In the genomic region with DNA sequence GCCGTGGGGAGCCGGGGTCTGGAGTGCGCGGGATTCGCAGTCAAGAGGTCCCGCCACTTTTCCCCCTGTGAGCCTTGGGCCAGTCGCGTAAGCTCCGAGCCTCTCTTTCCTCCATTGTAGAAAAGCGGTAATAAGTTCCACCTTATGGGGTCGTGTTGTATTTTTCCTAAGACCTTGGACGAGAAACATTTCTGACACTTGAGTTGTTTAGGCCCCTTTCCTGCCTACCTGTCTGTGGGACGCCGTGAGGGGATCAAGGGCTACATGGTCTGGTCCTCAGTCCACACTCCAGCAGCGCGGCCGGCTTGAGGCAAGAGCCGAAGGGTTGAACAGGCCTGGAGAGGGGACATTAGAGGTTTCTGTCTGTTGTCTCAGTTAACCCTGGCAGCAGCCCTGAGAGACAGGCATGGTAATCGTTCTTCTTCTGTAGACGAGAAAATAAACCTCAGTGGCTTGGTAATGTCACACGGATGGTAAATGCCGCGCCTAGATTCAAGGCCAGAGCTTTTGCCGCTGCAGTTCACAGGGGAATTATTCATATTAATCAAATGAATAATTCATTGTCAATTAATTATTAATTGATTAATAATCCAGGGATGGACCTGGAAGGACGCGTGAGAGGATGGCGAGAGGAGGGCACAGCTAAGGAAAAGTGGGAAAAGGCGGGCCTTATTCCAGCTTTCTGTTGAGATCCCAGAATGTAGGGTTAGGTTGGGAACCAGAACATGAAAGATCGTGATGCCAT, we compare ENCODE assay signal across 7 cellular contexts. TPM values are rescaled to one million over a fixed set of nuclear protein-coding genes. Genes with fewer than 3 reads are reported as not detected.
A peak's percentile ranks its signal among the peaks of the same experiment; 100 is the strongest.
DNase-seq lines count a peak whose midpoint lies in the region; ATAC-seq, FAIRE-seq and TF ChIP-seq lines count a peak whose summit lies in the region.

No MANE protein-coding gene starts in this region.

- intact Hi-C loops in activated CD8-positive, alpha-beta T cell treated with anti-CD3 and anti-CD28 coated beads for 36 hours (cut with micrococcal nuclease) = no loop called here

- peaks cover 66% of the 10 kb centered on the region for H3K36me3 Mint-ChIP-seq in activated CD8-positive, alpha-beta T cell treated with anti-CD3 and anti-CD28 coated beads for 36 hours (ENCODE audit: low read depth)
- peaks cover 71% of the 10 kb centered on the region for H3K36me3 Mint-ChIP-seq in stimulated activated naive CD8-positive, alpha-beta T cell treated with anti-CD3 and anti-CD28 coated beads, Interleukin-15, Interleukin-2, amounts not matched to agents 100 ng/mL and 50 ng/mL, for 24 hours (ENCODE audit: low read depth)

- TF ChIP-seq CTCF in activated CD8-positive, alpha-beta T cell treated with anti-CD3 and anti-CD28 coated beads for 36 hours (IDR thresholded peaks at IDR 0.05) = no peak

- peak overlapping the region; percentile 81 for H3K4me3 ChIP-seq in iPS-11a (ENCODE audit: low read depth, low read length)

- ATAC-seq in HG02981 (IDR thresholded peaks at IDR 0.05; ENCODE audit: unreplicated experiment) = peak; percentile 19
- peak; percentile 26 for ATAC-seq in activated CD8-positive, alpha-beta T cell treated with anti-CD3 and anti-CD28 coated beads for 36 hours
- ATAC-seq in GM21526 (IDR thresholded peaks at IDR 0.05; ENCODE audit: low FRiP score, unreplicated experiment) = no peak

- no peaks in the 10 kb centered on the region for H3K27me3 Mint-ChIP-seq in activated CD8-positive, alpha-beta T cell treated with anti-CD3 and anti-CD28 coated beads for 36 hours
- no peaks in the 10 kb centered on the region for H3K27me3 Mint-ChIP-seq in stimulated activated naive CD8-positive, alpha-beta T cell treated with anti-CD3 and anti-CD28 coated beads, Interleukin-15, Interleukin-2, amounts not matched to agents 100 ng/mL and 50 ng/mL, for 24 hours

- H3K27ac Mint-ChIP-seq in activated CD8-positive, alpha-beta T cell treated with anti-CD3 and anti-CD28 coated beads for 36 hours = peak overlapping the region; percentile 100
- peak overlapping the region; percentile 100 for H3K27ac Mint-ChIP-seq in stimulated activated naive CD8-positive, alpha-beta T cell treated with anti-CD3 and anti-CD28 coated beads, Interleukin-15, Interleukin-2, amounts not matched to agents 100 ng/mL and 50 ng/mL, for 24 hours

- TF ChIP-seq POLR2A in GM12891 (IDR thresholded peaks at IDR 0.05; ENCODE audit: low read depth, low read length) = 0 out of 2 replicates have a peak, but pooled peaks have one; percentile 15

- H3K4me1 Mint-ChIP-seq in activated CD8-positive, alpha-beta T cell treated with anti-CD3 and anti-CD28 coated beads for 36 hours (ENCODE audit: low read depth) = peaks cover 57% of the 10 kb centered on the region
- peaks cover 50% of the 10 kb centered on the region for H3K4me1 Mint-ChIP-seq in stimulated activated naive CD8-positive, alpha-beta T cell treated with anti-CD3 and anti-CD28 coated beads, Interleukin-15, Interleukin-2, amounts not matched to agents 100 ng/mL and 50 ng/mL, for 24 hours (ENCODE audit: low read depth)

- H3K9me3 Mint-ChIP-seq in activated CD8-positive, alpha-beta T cell treated with anti-CD3 and anti-CD28 coated beads for 36 hours = no peaks in the 10 kb centered on the region
- H3K9me3 Mint-ChIP-seq in stimulated activated naive CD8-positive, alpha-beta T cell treated with anti-CD3 and anti-CD28 coated beads, Interleukin-15, Interleukin-2, amounts not matched to agents 100 ng/mL and 50 ng/mL, for 24 hours = no peaks in the 10 kb centered on the region

- no peak for DNase-seq in GM12891 (ENCODE audit: insufficient read length, low spot score)
- DNase-seq in activated CD8-positive, alpha-beta T cell treated with anti-CD3 and anti-CD28 coated beads for 36 hours = no peak
- DNase-seq in GOT3 (lab: John Stamatoyannopoulos, UW) = no peak

- H3K4me3 Mint-ChIP-seq in activated CD8-positive, alpha-beta T cell treated with anti-CD3 and anti-CD28 coated beads for 36 hours = peak overlapping the region; percentile 89
- peak overlapping the region; percentile 92 for H3K4me3 Mint-ChIP-seq in stimulated activated naive CD8-positive, alpha-beta T cell treated with anti-CD3 and anti-CD28 coated beads, Interleukin-15, Interleukin-2, amounts not matched to agents 100 ng/mL and 50 ng/mL, for 24 hours

- CTCF ChIA-PET in activated CD8-positive, alpha-beta T cell treated with anti-CD3 and anti-CD28 coated beads for 36 hours (lab: Charles Lee) = interaction anchor here (0.6 to 2.1 kb wide), 11 partner anchors 14 to 314 kb away, joined by 3 to 9 read pairs (median 4); partner anchors contain the start of gene FADS1

- FAIRE-seq in GM12891 (lab: Jason Lieb, UNC) = no peak

- POLR2A ChIA-PET in activated CD8-positive, alpha-beta T cell treated with anti-CD3 and anti-CD28 coated beads for 36 hours (lab: Charles Lee) = interaction anchor here (0.8 to 5.1 kb wide), 16 partner anchors 8 to 172 kb away, joined by 3 to 32 read pairs (median 5); partner anchors contain the start of genes FADS1 and FADS2

TF ChIP-seq in GM12891, 5 proteins besides CTCF, POLR2A, EP300 and RAD21:
- TF ChIP-seq POU2F2 (IDR thresholded peaks at IDR 0.05; ENCODE audit: low read depth, low read length) = no peak
- no peak for TF ChIP-seq POLR2AphosphoS5 (IDR thresholded peaks at IDR 0.05; ENCODE audit: low read depth, low read length)
- TF ChIP-seq SPI1 (IDR thresholded peaks at IDR 0.05; ENCODE audit: low read depth, low read length) = no peak
- TF ChIP-seq TAF1 (IDR thresholded peaks at IDR 0.05; ENCODE audit: low read depth, low read length) = no peak
- no peak for TF ChIP-seq PAX5 (IDR thresholded peaks at IDR 0.05; ENCODE audit: insufficient read depth, low read length, severe bottlenecking)

RNA-seq across cellular contexts. Expression of gene FEN1, which starts 0.5 kb away (rescaled TPM):
- 73.7 TPM for polyA plus RNA-seq in GM12891 (2012; ENCODE audit: low read depth, missing spikeins)
- 100 to 1,000 TPM; 109 to 114 TPM for total RNA-seq in activated CD8-positive, alpha-beta T cell treated with anti-CD3 and anti-CD28 coated beads for 36 hours

RNA-seq across cellular contexts. Expression of gene TMEM258, which starts 0.9 kb away (rescaled TPM):
- 340 TPM for polyA plus RNA-seq in GM12891 (2012; ENCODE audit: low read depth, missing spikeins)
- 100 to 1,000 TPM; 162 to 170 TPM for total RNA-seq in activated CD8-positive, alpha-beta T cell treated with anti-CD3 and anti-CD28 coated beads for 36 hours

RNA-seq across cellular contexts. Expression of gene FADS1, which starts 23.5 kb away (rescaled TPM):
- polyA plus RNA-seq in GM12891 (2012; ENCODE audit: low read depth, missing spikeins) = 9.4 TPM
- total RNA-seq in activated CD8-positive, alpha-beta T cell treated with anti-CD3 and anti-CD28 coated beads for 36 hours = 10 to 100 TPM; 33.9 to 34.4 TPM

RNA-seq across cellular contexts. Expression of gene FADS2, which starts 34.8 kb away (rescaled TPM):
- polyA plus RNA-seq in GM12891 (2012; ENCODE audit: low read depth, missing spikeins) = 85.3 TPM
- total RNA-seq in activated CD8-positive, alpha-beta T cell treated with anti-CD3 and anti-CD28 coated beads for 36 hours = 100 to 1,000 TPM; 131 to 134 TPM

RNA-seq across cellular contexts. Expression of gene MYRF, which starts 40.8 kb away (rescaled TPM):
- polyA plus RNA-seq in GM12891 (2012; ENCODE audit: low read depth, missing spikeins) = 0.83 TPM
- 1 to 10 TPM in 1 of 2 experiments, under 1 TPM in 1; 0.97 to 1.6 TPM for total RNA-seq in activated CD8-positive, alpha-beta T cell treated with anti-CD3 and anti-CD28 coated beads for 36 hours
